Comparison of ENCODE assay signal across 12 cellular contexts in the genomic region with DNA sequence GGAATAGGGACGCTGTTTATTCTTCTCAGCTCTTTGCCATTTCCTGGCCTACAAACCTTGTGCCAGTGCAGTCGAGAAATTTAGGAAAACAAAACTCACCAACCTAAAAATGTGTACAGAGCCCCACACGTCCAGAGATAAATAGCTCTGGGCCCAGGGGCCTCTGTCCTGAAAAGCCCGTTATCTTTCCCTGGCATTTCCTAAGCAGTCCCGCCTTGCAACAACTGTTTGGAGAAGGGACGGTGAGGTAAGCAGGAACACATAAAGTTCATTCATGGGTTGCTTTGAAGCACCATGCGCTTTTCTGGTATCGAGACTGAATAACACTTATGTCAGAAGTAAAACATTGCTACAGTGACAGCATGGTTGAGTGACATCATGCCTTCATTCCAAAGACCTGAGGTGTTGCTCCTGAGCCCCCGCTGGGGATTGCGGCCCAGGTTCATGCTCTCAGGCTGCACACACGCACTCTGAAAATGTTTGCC.
DNase-seq lines count a peak whose midpoint lies in the region; ATAC-seq and TF ChIP-seq lines count a peak whose summit lies in the region.
"Had no signal": no experiment of that assay in that cellular context is flagged by ENCODE, and none has a peak within 500 bp of the region (broad histone marks: within the 10 kb centered on the region; RNA-seq: fewer than 3 reads in every experiment).

No MANE protein-coding gene starts in this region.

- 22% methylated on average over 11 of the region's 11 CpGs for WGBS in smooth muscle cell (ENCODE audit: low lambda C conversion rate)

- H2AFZ ChIP-seq in smooth muscle cell (ENCODE audit: low read depth) = peak overlapping the region; percentile 84

- H3K36me3 ChIP-seq in smooth muscle cell (ENCODE audit: low read depth) = no peaks in the 10 kb centered on the region
- H3K36me3 ChIP-seq: colonic mucosa had no signal

- peaks cover 5% of the 10 kb centered on the region for H3F3A ChIP-seq in smooth muscle cell (ENCODE audit: low read depth)

- H3K4me2 ChIP-seq in smooth muscle cell = peak overlapping the region; percentile 49

- peak overlapping the region; percentile 68 for H3K9ac ChIP-seq in smooth muscle cell (ENCODE audit: low read depth)

- H3K4me3 ChIP-seq in cardiac fibroblast (replicated peaks in 1 of 2; ENCODE audit: low read depth in 2 of 2, low read length in 2 of 2) (no peak overlapping the region), smooth muscle cell (no peak overlapping the region)
- H3K4me3 ChIP-seq: colonic mucosa had no signal

- peak overlapping the region; percentile 87 for H3K27ac ChIP-seq in smooth muscle cell (ENCODE audit: low read depth)
- H3K27ac ChIP-seq: colonic mucosa had no signal

- H3K9me3 ChIP-seq in smooth muscle cell (replicated peaks; ENCODE audit: low read depth) = no peaks in the 10 kb centered on the region
- H3K9me3 ChIP-seq: colonic mucosa had no signal

- peaks cover 11% of the 10 kb centered on the region for H3K4me1 ChIP-seq in smooth muscle cell (ENCODE audit: low read depth)
- H3K4me1 ChIP-seq: colonic mucosa had no signal

- H4K20me1 ChIP-seq in smooth muscle cell (ENCODE audit: low read depth) = no peaks in the 10 kb centered on the region

- ATAC-seq in HG03135 (IDR thresholded peaks at IDR 0.05; ENCODE audit: unreplicated experiment) (no peak), HG02588 (IDR thresholded peaks at IDR 0.05; ENCODE audit: unreplicated experiment) (no peak), GM21825 (IDR thresholded peaks at IDR 0.05; ENCODE audit: unreplicated experiment) (no peak)
- ATAC-seq: Panc1 had no signal

- DNase-seq in H4 (ENCODE audit: low spot score) = peak; percentile 86
- peak; percentile 90 to 96 for DNase-seq in cardiac fibroblast (ENCODE audit: low read depth in 2 of 2)
- DNase-seq in hepatic stellate cell (ENCODE audit: low spot score) = peak; percentile 40
- DNase-seq in smooth muscle cell (lab: John Stamatoyannopoulos, UW; ENCODE audit: unreplicated experiment) = no peak
- DNase-seq in NCI-H146 (lab: John Stamatoyannopoulos, UW) = no peak
- DNase-seq: activated CD4-positive, CD25-positive, alpha-beta regulatory T cell treated with anti-CD3 and anti-CD28 coated beads, Interleukin-2, amount 50 U/mL, for 72 hours; C1 segment of cervical spinal cord; colonic mucosa had no signal

- TF ChIP-seq CTCF in cardiac fibroblast (IDR thresholded peaks at IDR 0.05; ENCODE audit: low read depth, low read length) = no peak
- TF ChIP-seq CTCF in smooth muscle cell (IDR thresholded peaks at IDR 0.05; ENCODE audit: borderline replicate concordance, insufficient read depth, poor library complexity, severe bottlenecking) = no peak

- no peaks in the 10 kb centered on the region for H3K79me2 ChIP-seq in smooth muscle cell (ENCODE audit: low read depth)

- no peaks in the 10 kb centered on the region for H3K27me3 ChIP-seq in smooth muscle cell (ENCODE audit: low read depth)
- H3K27me3 ChIP-seq: colonic mucosa had no signal

Comparison
In these comparisons a context has a peak if more than half of its experiments do, and no peak if none do; other contexts are left out.
1. DNase-seq: peak in H4 (single experiment), cardiac fibroblast (2 of 2) and hepatic stellate cell (single experiment); none in smooth muscle cell (single experiment) and NCI-H146 (single experiment).